1 cellular context compared by ENCODE assay signal in the genomic region with DNA sequence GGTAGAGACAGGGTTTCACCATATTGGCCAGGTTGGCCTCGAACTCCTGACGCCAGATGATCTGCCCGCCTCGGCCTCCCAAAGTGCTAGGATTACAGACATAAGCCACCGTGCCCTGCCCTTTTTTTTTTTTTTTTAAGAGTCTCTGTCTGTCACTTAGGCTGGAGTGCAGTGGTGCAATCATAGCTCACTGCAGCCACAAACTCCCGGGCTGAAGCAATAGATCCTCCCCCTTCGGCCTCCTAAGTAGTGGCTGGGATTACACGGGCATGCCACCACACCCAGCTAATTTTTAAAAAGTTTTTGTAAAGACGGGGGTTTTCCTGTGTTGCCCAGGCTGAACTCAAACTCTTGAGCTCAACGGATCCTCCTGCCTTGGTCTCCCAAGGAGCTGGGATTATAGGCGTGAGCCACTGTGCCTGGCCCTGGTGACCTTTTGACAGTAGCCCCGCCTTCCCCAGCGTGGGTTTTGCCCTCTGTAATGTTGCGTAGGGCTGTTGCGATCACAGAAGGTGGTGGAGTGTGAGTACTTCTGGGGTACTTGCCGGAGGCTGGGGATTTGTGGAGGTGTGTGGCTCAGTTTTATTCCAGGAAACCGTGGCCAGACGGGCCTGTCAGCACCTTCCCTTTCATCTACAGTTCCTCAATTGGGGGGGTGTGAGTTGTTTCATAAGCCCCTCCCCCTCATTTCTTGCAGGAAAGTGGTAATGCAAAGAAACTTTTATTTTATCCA.
TF ChIP-seq lines count a peak whose summit lies in the region.

No MANE protein-coding gene starts in this region.

TF ChIP-seq in SK-N-SH, 30 proteins besides CTCF, POLR2A, EP300 and RAD21:
- TF ChIP-seq TEAD4 (IDR thresholded peaks at IDR 0.05; ENCODE audit: borderline replicate concordance, insufficient read depth) = no peak
